Comparison of ENCODE assay signal across 9 cellular contexts in the genomic region with DNA sequence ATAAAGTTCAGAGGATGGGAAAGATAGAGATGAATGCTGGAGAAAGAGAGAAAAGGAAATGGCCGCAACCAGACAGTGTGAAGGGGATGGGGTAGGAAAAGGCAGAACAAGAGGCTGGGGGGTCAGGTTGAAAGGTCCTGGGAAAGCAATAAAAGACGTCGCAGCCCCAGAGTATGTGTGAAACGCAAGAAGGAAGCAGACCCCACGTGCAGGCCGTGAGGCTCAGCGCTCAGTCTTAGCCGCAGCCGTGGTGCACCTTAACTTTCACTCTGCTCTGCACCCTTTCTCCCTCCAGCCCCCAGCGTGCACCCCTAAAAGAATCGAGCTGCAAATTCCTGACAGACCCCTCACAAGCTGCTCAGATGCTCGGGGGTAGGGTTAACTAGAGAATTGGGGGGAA. TPM values are rescaled to one million over a fixed set of nuclear protein-coding genes. Genes with fewer than 3 reads are reported as not detected.
"Had no signal": no experiment of that assay in that cellular context is flagged by ENCODE, and none has a peak within 500 bp of the region (broad histone marks: within the 10 kb centered on the region; RNA-seq: fewer than 3 reads in every experiment).

No MANE protein-coding gene starts in this region.

- ATAC-seq: GM12878 had no signal

- DNase-seq: GDM1, GF-D8 had no signal

- FAIRE-seq: G401.6, GM12878, GM12891, GM12892, GM18507, GM19239 had no signal

- H3K4me3 ChIP-seq: GM12878 had no signal

RNA-seq across cellular contexts. Expression of gene DNAH17, which starts 1.9 kb away (rescaled TPM):
- total RNA-seq: G401 had no signal
